21 cellular contexts compared by ENCODE assay signal in the genomic region with DNA sequence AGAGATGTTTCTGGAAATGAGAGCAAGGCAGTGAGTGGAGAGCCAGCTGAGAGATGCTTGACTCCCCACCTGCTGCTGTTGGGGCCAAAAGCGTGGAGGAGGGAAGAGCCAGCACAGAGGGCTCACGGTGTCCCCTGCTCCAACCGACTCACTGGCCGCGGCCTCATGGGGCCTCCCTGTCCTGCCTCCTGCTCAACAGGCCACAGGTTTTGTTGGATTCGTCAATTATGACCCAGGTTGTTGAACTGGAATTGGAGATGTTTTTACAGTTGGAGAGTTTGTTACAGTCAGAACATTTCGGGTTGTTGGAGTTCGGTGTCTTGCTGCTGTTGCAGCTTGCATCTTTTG. TPM values are rescaled to one million over a fixed set of nuclear protein-coding genes. Genes with fewer than 3 reads are reported as not detected.
DNase-seq lines count a peak whose midpoint lies in the region; ATAC-seq and TF ChIP-seq lines count a peak whose summit lies in the region.
"Had no signal": no experiment of that assay in that cellular context is flagged by ENCODE, and none has a peak within 500 bp of the region (broad histone marks: within the 10 kb centered on the region; RNA-seq: fewer than 3 reads in every experiment).

No MANE protein-coding gene starts in this region.

- H3K27me3 ChIP-seq in stomach (no peaks in the 10 kb centered on the region), SJCRH30 (no peaks in the 10 kb centered on the region)
- H3K27me3 ChIP-seq: vagina had no signal

- POLR2A ChIA-PET in WTC11 (lab: Charles Lee) = interaction anchor here (0.7 kb wide), 1 partner anchor 12 kb away, joined by 3 read pairs; no protein-coding TSS in a partner anchor

- TF ChIP-seq CTCF in WTC11 (IDR thresholded peaks at IDR 0.05) = no peak
- TF ChIP-seq CTCF in stomach (IDR thresholded peaks at IDR 0.05) = no peak

- peaks cover 2% of the 10 kb centered on the region for H3K9me3 Mint-ChIP-seq in activated T-cell treated with anti-CD3 and anti-CD28 coated beads, Interleukin-2, amount 50 U/mL, for 24 hours
- H3K9me3 Mint-ChIP-seq in WTC11 = peaks cover 3% of the 10 kb centered on the region
- H3K9me3 Mint-ChIP-seq: activated B cell treated with CpG ODN at 0.5 μM for 24 hours had no signal

- CTCF ChIA-PET in WTC11 (lab: Charles Lee) = interaction anchor here (0.6 to 1.6 kb wide), 3 partner anchors 57 to 132 kb away, joined by 3 to 4 read pairs (median 3); no protein-coding TSS in a partner anchor

- DNase-seq in activated T-cell treated with anti-CD3 and anti-CD28 coated beads, Interleukin-2, amount 50 U/mL, for 24 hours = no peak
- no peak for DNase-seq in activated T-cell treated with anti-CD3 and anti-CD28 coated beads, Interleukin-2, amount 50 U/mL, for 1 hour
- no peak for DNase-seq in WTC11 (ENCODE audit: low spot score)
- DNase-seq in left kidney (ENCODE audit: low read depth, low spot score) = peak; percentile 24
- no peak for DNase-seq in stomach
- no peak for DNase-seq in NCI-H1930 (lab: John Stamatoyannopoulos, UW)
- no peak for DNase-seq in RKO (ENCODE audit: low spot score)
- DNase-seq in SJCRH30 = no peak
- DNase-seq: activated B cell treated with CpG ODN at 0.5 μM for 24 hours; activated naive CD4-positive, alpha-beta T cell treated with Interleukin-2 at 50 U/mL for 16 hours; CD4-positive, CD25-positive, alpha-beta regulatory T cell; effector CD4-positive, alpha-beta T cell; hippocampal formation; NCI-H1105; NCI-H2171; stimulated activated CD4-positive, alpha-beta T cell treated with anti-CD3 and anti-CD28 coated beads, Interleukin-12 subunit alpha, Interleukin-12 subunit beta, amount 100 ng/mL, for 4 hours; stimulated activated naive CD4-positive, alpha-beta T cell treated with Interleukin-2 at 50 U/mL for 16 hours had no signal

- ATAC-seq in WTC11 = no peak
- ATAC-seq: A549 had no signal

- H3K4me1 ChIP-seq in stomach (peaks cover 79 to 99% (median 89%) of the 10 kb centered on the region in 4 donors), SJCRH30 (no peaks in the 10 kb centered on the region)
- H3K4me1 ChIP-seq: A549 had no signal

- H3K4me1 Mint-ChIP-seq in activated T-cell treated with anti-CD3 and anti-CD28 coated beads, Interleukin-2, amount 50 U/mL, for 24 hours (ENCODE audit: low read depth) = peaks cover 81% of the 10 kb centered on the region
- peaks cover 66% of the 10 kb centered on the region for H3K4me1 Mint-ChIP-seq in WTC11

- no peak overlapping the region for H3K4me3 Mint-ChIP-seq in activated T-cell treated with anti-CD3 and anti-CD28 coated beads, Interleukin-2, amount 50 U/mL, for 24 hours
- no peak overlapping the region for H3K4me3 Mint-ChIP-seq in WTC11
- H3K4me3 Mint-ChIP-seq: activated B cell treated with CpG ODN at 0.5 μM for 24 hours had no signal

- H3K4me3 ChIP-seq in stomach = no peak overlapping the region
- H3K4me3 ChIP-seq in SJCRH30 = no peak overlapping the region
- H3K4me3 ChIP-seq: A549, vagina had no signal

- peak overlapping the region in 3 of 5 donors; percentile 77 to 80 (median 79) for H3K27ac ChIP-seq in stomach
- H3K27ac ChIP-seq in SJCRH30 = no peak overlapping the region
- H3K27ac ChIP-seq: A549, HL-60, KMS-11, vagina had no signal

- 84 to 93% (median 86%) methylated on average over 3 to 8 of the region's 8 CpGs for WGBS in stomach, 5 donors

- TF ChIP-seq POLR2A in stomach (IDR thresholded peaks at IDR 0.05) = no peak

- H3K36me3 Mint-ChIP-seq in activated T-cell treated with anti-CD3 and anti-CD28 coated beads, Interleukin-2, amount 50 U/mL, for 24 hours (ENCODE audit: low read depth) = peaks cover 30% of the 10 kb centered on the region
- peaks cover 12% of the 10 kb centered on the region for H3K36me3 Mint-ChIP-seq in WTC11

- H3K27ac Mint-ChIP-seq in activated T-cell treated with anti-CD3 and anti-CD28 coated beads, Interleukin-2, amount 50 U/mL, for 24 hours = peak overlapping the region; percentile 27
- H3K27ac Mint-ChIP-seq in WTC11 = peak overlapping the region; percentile 85
- H3K27ac Mint-ChIP-seq: activated B cell treated with CpG ODN at 0.5 μM for 24 hours had no signal

- intact Hi-C loops in stomach (cut with DNase I; ENCODE audit: low total_unique reads) = no loop called here

- H3K36me3 ChIP-seq in stomach (peaks cover 0 to 18% (median 3%) of the 10 kb centered on the region in 4 donors), SJCRH30 (no peaks in the 10 kb centered on the region)
- H3K36me3 ChIP-seq: vagina had no signal

- H3K9me3 ChIP-seq in stomach (no peaks in the 10 kb centered on the region), SJCRH30 (replicated peaks) (no peaks in the 10 kb centered on the region)
- H3K9me3 ChIP-seq: A549, vagina had no signal

- H3K27me3 Mint-ChIP-seq in activated T-cell treated with anti-CD3 and anti-CD28 coated beads, Interleukin-2, amount 50 U/mL, for 24 hours = no peaks in the 10 kb centered on the region
- H3K27me3 Mint-ChIP-seq in WTC11 (ENCODE audit: low read depth) = no peaks in the 10 kb centered on the region
- H3K27me3 Mint-ChIP-seq: activated B cell treated with CpG ODN at 0.5 μM for 24 hours had no signal

- no peak for TF ChIP-seq EP300 in stomach (IDR thresholded peaks at IDR 0.05)

TF ChIP-seq in WTC11, 78 proteins besides CTCF, POLR2A, EP300 and RAD21 (continues in another document):
- TF ChIP-seq, protein P1, sequence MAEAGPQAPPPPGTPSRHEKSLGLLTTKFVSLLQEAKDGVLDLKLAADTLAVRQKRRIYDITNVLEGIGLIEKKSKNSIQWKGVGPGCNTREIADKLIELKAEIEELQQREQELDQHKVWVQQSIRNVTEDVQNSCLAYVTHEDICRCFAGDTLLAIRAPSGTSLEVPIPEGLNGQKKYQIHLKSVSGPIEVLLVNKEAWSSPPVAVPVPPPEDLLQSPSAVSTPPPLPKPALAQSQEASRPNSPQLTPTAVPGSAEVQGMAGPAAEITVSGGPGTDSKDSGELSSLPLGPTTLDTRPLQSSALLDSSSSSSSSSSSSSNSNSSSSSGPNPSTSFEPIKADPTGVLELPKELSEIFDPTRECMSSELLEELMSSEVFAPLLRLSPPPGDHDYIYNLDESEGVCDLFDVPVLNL (CRISPR knock-in tag; IDR thresholded peaks at IDR 0.05; ENCODE audit: borderline replicate concordance, low read depth) = no peak
- TF ChIP-seq MYBL2 (CRISPR knock-in tag; IDR thresholded peaks at IDR 0.05) (no peak), SMAD4 (CRISPR knock-in tag; IDR thresholded peaks at IDR 0.05) (no peak), TCF7 (CRISPR knock-in tag; IDR thresholded peaks at IDR 0.05; ENCODE audit: low read depth) (no peak), ZNF219 (CRISPR knock-in tag; IDR thresholded peaks at IDR 0.05; ENCODE audit: borderline replicate concordance) (no peak), HMGA2 (CRISPR knock-in tag; IDR thresholded peaks at IDR 0.05) (no peak), ZNF423 (CRISPR knock-in tag; IDR thresholded peaks at IDR 0.05) (no peak)
- TF ChIP-seq, protein P2, sequence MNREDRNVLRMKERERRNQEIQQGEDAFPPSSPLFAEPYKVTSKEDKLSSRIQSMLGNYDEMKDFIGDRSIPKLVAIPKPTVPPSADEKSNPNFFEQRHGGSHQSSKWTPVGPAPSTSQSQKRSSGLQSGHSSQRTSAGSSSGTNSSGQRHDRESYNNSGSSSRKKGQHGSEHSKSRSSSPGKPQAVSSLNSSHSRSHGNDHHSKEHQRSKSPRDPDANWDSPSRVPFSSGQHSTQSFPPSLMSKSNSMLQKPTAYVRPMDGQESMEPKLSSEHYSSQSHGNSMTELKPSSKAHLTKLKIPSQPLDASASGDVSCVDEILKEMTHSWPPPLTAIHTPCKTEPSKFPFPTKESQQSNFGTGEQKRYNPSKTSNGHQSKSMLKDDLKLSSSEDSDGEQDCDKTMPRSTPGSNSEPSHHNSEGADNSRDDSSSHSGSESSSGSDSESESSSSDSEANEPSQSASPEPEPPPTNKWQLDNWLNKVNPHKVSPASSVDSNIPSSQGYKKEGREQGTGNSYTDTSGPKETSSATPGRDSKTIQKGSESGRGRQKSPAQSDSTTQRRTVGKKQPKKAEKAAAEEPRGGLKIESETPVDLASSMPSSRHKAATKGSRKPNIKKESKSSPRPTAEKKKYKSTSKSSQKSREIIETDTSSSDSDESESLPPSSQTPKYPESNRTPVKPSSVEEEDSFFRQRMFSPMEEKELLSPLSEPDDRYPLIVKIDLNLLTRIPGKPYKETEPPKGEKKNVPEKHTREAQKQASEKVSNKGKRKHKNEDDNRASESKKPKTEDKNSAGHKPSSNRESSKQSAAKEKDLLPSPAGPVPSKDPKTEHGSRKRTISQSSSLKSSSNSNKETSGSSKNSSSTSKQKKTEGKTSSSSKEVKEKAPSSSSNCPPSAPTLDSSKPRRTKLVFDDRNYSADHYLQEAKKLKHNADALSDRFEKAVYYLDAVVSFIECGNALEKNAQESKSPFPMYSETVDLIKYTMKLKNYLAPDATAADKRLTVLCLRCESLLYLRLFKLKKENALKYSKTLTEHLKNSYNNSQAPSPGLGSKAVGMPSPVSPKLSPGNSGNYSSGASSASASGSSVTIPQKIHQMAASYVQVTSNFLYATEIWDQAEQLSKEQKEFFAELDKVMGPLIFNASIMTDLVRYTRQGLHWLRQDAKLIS (CRISPR knock-in tag; IDR thresholded peaks at IDR 0.05; ENCODE audit: borderline replicate concordance) = no peak
- TF ChIP-seq, protein P3, sequence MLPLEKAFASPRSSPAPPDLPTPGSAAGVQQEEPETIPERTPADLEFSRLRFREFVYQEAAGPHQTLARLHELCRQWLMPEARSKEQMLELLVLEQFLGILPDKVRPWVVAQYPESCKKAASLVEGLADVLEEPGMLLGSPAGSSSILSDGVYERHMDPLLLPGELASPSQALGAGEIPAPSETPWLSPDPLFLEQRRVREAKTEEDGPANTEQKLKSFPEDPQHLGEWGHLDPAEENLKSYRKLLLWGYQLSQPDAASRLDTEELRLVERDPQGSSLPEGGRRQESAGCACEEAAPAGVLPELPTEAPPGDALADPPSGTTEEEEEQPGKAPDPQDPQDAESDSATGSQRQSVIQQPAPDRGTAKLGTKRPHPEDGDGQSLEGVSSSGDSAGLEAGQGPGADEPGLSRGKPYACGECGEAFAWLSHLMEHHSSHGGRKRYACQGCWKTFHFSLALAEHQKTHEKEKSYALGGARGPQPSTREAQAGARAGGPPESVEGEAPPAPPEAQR (CRISPR knock-in tag; IDR thresholded peaks at IDR 0.05) = no peak

RNA-seq across cellular contexts. Expression of a gene that starts 21.4 kb away (rescaled TPM):
- 75.5 to 88.6 TPM (median 75.6 TPM) in 3 replicates for total RNA-seq in WTC11 (2021)
- total RNA-seq in stomach = 10 to 100 TPM; 18.7 to 84.0 (median 32.7) TPM
- 10 to 100 TPM in 2 of 3 donors, 1 to 10 TPM in 1; 7.4 to 14.8 (median 13.9) TPM for polyA plus RNA-seq in stomach
- 12.8 and 13.1 TPM in 2 replicates for total RNA-seq in SJCRH30 (2014; rRNA removed; shearing (Covaris generic))

RNA-seq across cellular contexts. Expression of a gene that starts 55.0 kb away (rescaled TPM):
- total RNA-seq in WTC11 (2021) (133 to 151 TPM (median 150 TPM) in 3 replicates), stomach (100 to 1,000 TPM in 1 of 5 donors, 10 to 100 TPM in 3, 1 to 10 TPM in 1; 8.2 to 170 (median 25.8) TPM)
- 100 to 1,000 TPM in 2 of 3 donors, 10 to 100 TPM in 1; 91.3 to 120 (median 101) TPM for polyA plus RNA-seq in stomach
- total RNA-seq in SJCRH30 (2014; rRNA removed; shearing (Covaris generic)) = 58.0 and 61.7 TPM in 2 replicates
